Comparison of ENCODE assay signal across 9 cellular contexts in the genomic region with DNA sequence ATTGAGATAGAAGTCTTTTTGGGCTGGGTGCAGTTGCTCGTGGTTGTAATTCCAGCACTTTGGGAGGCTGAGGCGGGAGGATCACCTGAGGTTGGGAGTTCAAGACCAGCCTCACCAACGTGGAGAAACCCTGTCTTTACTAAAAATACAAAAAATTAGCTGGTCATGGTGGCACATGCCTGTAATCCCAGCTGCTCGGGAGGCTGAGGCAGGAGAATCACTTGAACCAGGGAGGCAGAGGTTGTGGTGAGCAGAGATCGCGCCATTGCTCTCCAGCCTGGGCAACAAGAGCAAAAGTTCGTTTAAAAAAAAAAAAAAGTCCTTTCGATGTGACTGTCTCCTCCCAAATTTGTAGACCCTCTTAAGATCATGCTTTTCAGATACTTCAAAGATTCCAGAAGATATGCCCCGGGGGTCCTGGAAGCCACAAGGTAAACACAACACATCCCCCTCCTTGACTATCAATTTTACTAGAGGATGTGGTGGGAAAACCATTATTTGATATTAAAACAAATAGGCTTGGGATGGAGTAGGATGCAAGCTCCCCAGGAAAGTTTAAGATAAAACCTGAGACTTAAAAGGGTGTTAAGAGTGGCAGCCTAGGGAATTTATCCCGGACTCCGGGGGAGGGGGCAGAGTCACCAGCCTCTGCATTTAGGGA. TPM values are rescaled to one million over a fixed set of nuclear protein-coding genes. Genes with fewer than 3 reads are reported as not detected.
A peak's percentile ranks its signal among the peaks of the same experiment; 100 is the strongest.
DNase-seq lines count a peak whose midpoint lies in the region; ATAC-seq and TF ChIP-seq lines count a peak whose summit lies in the region.
"Not testable (repeated sequence)": the region's sequence is repeated elsewhere in the genome, so short reads cannot be mapped to it uniquely, and the experiment has no call there.
"Had no signal": no experiment of that assay in that cellular context is flagged by ENCODE, and none has a peak within 500 bp of the region (broad histone marks: within the 10 kb centered on the region; RNA-seq: fewer than 3 reads in every experiment).

No MANE protein-coding gene starts in this region.

- H3K9me3 ChIP-seq in CD4-positive, alpha-beta T cell (ENCODE audit: control insufficient read depth, low read length); Peyer's patch; body of pancreas; esophagus muscularis mucosa; iPS-18c (ENCODE audit: control insufficient read depth, insufficient read depth, low read length); upper lobe of left lung: not testable (repeated sequence)

- not testable (repeated sequence) for TF ChIP-seq POLR2A in Peyer's patch (IDR thresholded peaks at IDR 0.05); body of pancreas (IDR thresholded peaks at IDR 0.05); esophagus muscularis mucosa (IDR thresholded peaks at IDR 0.05; ENCODE audit: low read depth); upper lobe of left lung (IDR thresholded peaks at IDR 0.05)

- H3K27ac ChIP-seq in CD4-positive, alpha-beta T cell (ENCODE audit: low read depth, low read length), result not testable (repeated sequence)
- peak overlapping the region; percentile 65 to 96 (median 92) for H3K27ac ChIP-seq in Peyer's patch
- H3K27ac ChIP-seq in body of pancreas, result peak overlapping the region; percentile 81 to 97 (median 94)
- H3K27ac ChIP-seq in esophagus muscularis mucosa (replicated peaks in 1 of 4), result peak overlapping the region; percentile 85 to 92 (median 87)
- H3K27ac ChIP-seq in upper lobe of left lung, result peak overlapping the region; percentile 86 to 91 (median 88)

- H3K4me1 ChIP-seq in Peyer's patch (peaks cover 0 to 40% (median 1%) of the 10 kb centered on the region in 4 donors), body of pancreas (peaks cover 51% of the 10 kb centered on the region), esophagus muscularis mucosa (peaks cover 20 to 46% (median 38%) of the 10 kb centered on the region in 4 donors), upper lobe of left lung (peaks cover 13 to 43% (median 29%) of the 10 kb centered on the region in 4 donors)

- not testable (repeated sequence) for H3K36me3 Mint-ChIP-seq in CD4-positive, alpha-beta T cell (ENCODE audit: low read depth)
- peaks cover 0 to 34% of the 10 kb centered on the region in 2 donors for H3K36me3 Mint-ChIP-seq in naive B cell

- H3K4me3 Mint-ChIP-seq in CD4-positive, alpha-beta T cell, result peak overlapping the region; percentile 4
- H3K4me3 Mint-ChIP-seq in naive B cell, result peak overlapping the region; percentile 9 to 87 (median 66)

- intact Hi-C loops in CD4-positive, alpha-beta T cell (cut with DNase I, micrococcal nuclease); body of pancreas (cut with DNase I); esophagus muscularis mucosa (cut with DNase I): not testable (repeated sequence)

- not testable (repeated sequence) for TF ChIP-seq CTCF in CD4-positive, alpha-beta T cell (IDR thresholded peaks at IDR 0.05); Peyer's patch (IDR thresholded peaks at IDR 0.05); body of pancreas (IDR thresholded peaks at IDR 0.05); esophagus muscularis mucosa (IDR thresholded peaks at IDR 0.05); upper lobe of left lung (IDR thresholded peaks at IDR 0.05)

- not testable (repeated sequence) for TF ChIP-seq EP300 in esophagus muscularis mucosa (IDR thresholded peaks at IDR 0.05); upper lobe of left lung (IDR thresholded peaks at IDR 0.05)

- peaks cover 34% of the 10 kb centered on the region for H3K27me3 Mint-ChIP-seq in CD4-positive, alpha-beta T cell
- H3K27me3 Mint-ChIP-seq in naive B cell, result peaks cover 28 to 41% (median 38%) of the 10 kb centered on the region in 3 donors

- H3K4me1 Mint-ChIP-seq in CD4-positive, alpha-beta T cell (ENCODE audit: low read depth), result not testable (repeated sequence)
- H3K4me1 Mint-ChIP-seq in naive B cell, result peaks cover 10 to 25% (median 25%) of the 10 kb centered on the region in 3 donors

- peaks cover 33% of the 10 kb centered on the region for H3K27me3 ChIP-seq in CD4-positive, alpha-beta T cell (ENCODE audit: control insufficient read depth, insufficient read depth, low read length)
- H3K27me3 ChIP-seq in Peyer's patch, body of pancreas, esophagus muscularis mucosa, upper lobe of left lung: not testable (repeated sequence)

- H3K27ac Mint-ChIP-seq in CD4-positive, alpha-beta T cell; naive B cell: not testable (repeated sequence)

- POLR2A ChIA-PET in CD4-positive, alpha-beta T cell (lab: Charles Lee), result interaction anchor here (1.0 kb wide), 1 partner anchor 26 kb away, joined by 3 read pairs; no protein-coding TSS in a partner anchor

- not testable (repeated sequence) for H3K9me3 Mint-ChIP-seq in CD4-positive, alpha-beta T cell; naive B cell

- not testable (repeated sequence) for DNase-seq in CD4-positive, alpha-beta T cell; Peyer's patch; body of pancreas; esophagus muscularis mucosa (ENCODE audit: extremely low spot score); naive B cell; skeletal muscle cell (ENCODE audit: low read depth); upper lobe of left lung

- CTCF ChIA-PET in CD4-positive, alpha-beta T cell (lab: Charles Lee), result not testable (repeated sequence)

- ATAC-seq in CD4-positive, alpha-beta T cell (ENCODE audit: poor library complexity); body of pancreas; naive B cell (ENCODE audit: low read depth in 2 of 2); upper lobe of left lung (ENCODE audit: low FRiP score in 2 of 2): not testable (repeated sequence)

- 43 to 49% methylated on average over 11 of the region's 11 CpGs for WGBS in body of pancreas, 2 donors
- 48% methylated on average over 11 of the region's 11 CpGs for WGBS in esophagus muscularis mucosa
- 48 to 52% methylated on average over 11 of the region's 11 CpGs for WGBS in upper lobe of left lung, 2 donors

- not testable (repeated sequence) for H3K36me3 ChIP-seq in Peyer's patch; body of pancreas (replicated peaks in 1 of 2; ENCODE audit: insufficient read depth in 1 of 2, low read depth in 2 of 2); esophagus muscularis mucosa; upper lobe of left lung

- H3K4me3 ChIP-seq in Peyer's patch, result peak overlapping the region; percentile 40 to 88 (median 68)
- peak overlapping the region; percentile 90 to 96 for H3K4me3 ChIP-seq in body of pancreas
- peak overlapping the region; percentile 93 to 99 (median 97) for H3K4me3 ChIP-seq in esophagus muscularis mucosa
- H3K4me3 ChIP-seq in iPS-18c (ENCODE audit: insufficient read depth, low read depth, low read length), result peak overlapping the region; percentile 86
- peak overlapping the region; percentile 87 for H3K4me3 ChIP-seq in skeletal muscle cell (ENCODE audit: low read depth, low read length)
- H3K4me3 ChIP-seq in upper lobe of left lung, result peak overlapping the region; percentile 65 to 94 (median 88)

RNA-seq across cellular contexts. Expression of gene ERBB2, which starts 0.6 kb away (rescaled TPM):
- total RNA-seq in CD4-positive, alpha-beta T cell, result 1 to 10 TPM; 2.4 to 4.6 TPM
- total RNA-seq in Peyer's patch, result 100 to 1,000 TPM; 104 to 339 (median 247) TPM
- total RNA-seq in body of pancreas, result 10 to 100 TPM; 52.4 to 65.3 TPM
- total RNA-seq in esophagus muscularis mucosa, result 10 to 100 TPM; 36.8 to 67.7 (median 57.7) TPM
- 1 to 10 TPM in 3 of 6 donors, under 1 TPM in 3; 0.20 to 3.0 (median 1.1) TPM for polyA plus RNA-seq in naive B cell (ENCODE audit: low read depth in 6 of 6)
- 100 to 1,000 TPM in 4 of 6 donors, 10 to 100 TPM in 2; 88.6 to 126 (median 112) TPM for total RNA-seq in upper lobe of left lung

RNA-seq across cellular contexts. Expression of gene PGAP3, which starts 11.4 kb away (rescaled TPM):
- 10 to 100 TPM; 26.1 to 30.7 TPM for total RNA-seq in CD4-positive, alpha-beta T cell
- total RNA-seq in Peyer's patch, result 10 to 100 TPM; 15.7 to 72.3 (median 65.1) TPM
- total RNA-seq in body of pancreas, result 10 to 100 TPM; 13.8 to 33.2 TPM
- 1 to 10 TPM; 6.2 to 9.4 (median 8.5) TPM for total RNA-seq in esophagus muscularis mucosa
- polyA plus RNA-seq in naive B cell (ENCODE audit: low read depth in 6 of 6), result 10 to 100 TPM in 2 of 6 donors, 1 to 10 TPM in 4; 7.2 to 18.2 (median 9.1) TPM
- 10 to 100 TPM; 15.2 to 64.0 (median 27.9) TPM for total RNA-seq in upper lobe of left lung

RNA-seq across cellular contexts. Expression of gene PNMT, which starts 31.0 kb away (rescaled TPM):
- total RNA-seq in CD4-positive, alpha-beta T cell, result under 1 TPM in 1 of 2 experiments, not detected in 1; 0.47 TPM
- total RNA-seq in Peyer's patch (10 to 100 TPM in 1 of 4 donors, 1 to 10 TPM in 3; 1.4 to 28.1 (median 1.8) TPM), body of pancreas (1 to 10 TPM; 1.3 to 2.6 TPM), esophagus muscularis mucosa (10 to 100 TPM in 3 of 4 donors, 1 to 10 TPM in 1; 9.4 to 14.3 (median 10.6) TPM), upper lobe of left lung (10 to 100 TPM in 3 of 6 donors, 1 to 10 TPM in 3; 3.1 to 21.3 (median 7.0) TPM)
- polyA plus RNA-seq in naive B cell (ENCODE audit: low read depth in 6 of 6), result not detected
- total RNA-seq: Daoy had no signal

RNA-seq across cellular contexts. Expression of gene MIEN1, which starts 31.0 kb away (rescaled TPM):
- 10 to 100 TPM; 31.5 to 32.3 TPM for total RNA-seq in CD4-positive, alpha-beta T cell
- total RNA-seq in Peyer's patch (10 to 100 TPM; 44.6 to 74.9 (median 57.9) TPM), body of pancreas (10 to 100 TPM; 79.1 to 98.2 TPM), esophagus muscularis mucosa (10 to 100 TPM; 47.0 to 57.3 (median 52.7) TPM), upper lobe of left lung (10 to 100 TPM; 26.2 to 54.1 (median 43.2) TPM)
- 100 to 1,000 TPM in 5 of 6 donors, 10 to 100 TPM in 1; 99.3 to 135 (median 123) TPM for polyA plus RNA-seq in naive B cell (ENCODE audit: low read depth in 6 of 6)

RNA-seq across cellular contexts. Expression of gene TCAP, which starts 34.1 kb away (rescaled TPM):
- total RNA-seq in CD4-positive, alpha-beta T cell, result 1 to 10 TPM; 6.4 TPM
- total RNA-seq in Peyer's patch, result 1 to 10 TPM in 2 of 4 donors, under 1 TPM in 1, not detected in 1; 0.53 to 1.9 (median 1.1) TPM
- total RNA-seq in body of pancreas, result under 1 TPM in 1 of 2 donors, not detected in 1; 0.26 TPM
- 1 to 10 TPM in 3 of 4 donors, under 1 TPM in 1; 0.99 to 2.1 (median 1.3) TPM for total RNA-seq in esophagus muscularis mucosa
- under 1 TPM in 3 of 6 donors, not detected in 3; 0.12 to 0.25 (median 0.24) TPM for polyA plus RNA-seq in naive B cell (ENCODE audit: low read depth in 6 of 6)
- 1 to 10 TPM in 5 of 6 donors, under 1 TPM in 1; 0.39 to 4.2 (median 2.5) TPM for total RNA-seq in upper lobe of left lung
- total RNA-seq: Daoy had no signal

Comparison
In these comparisons a context has a peak if more than half of its experiments do, and no peak if none do; other contexts are left out.
1. RNA of gene ERBB2, which starts 0.6 kb away (total RNA-seq): 104 to 339 TPM in Peyer's patch, 88.6 to 126 TPM in upper lobe of left lung, 52.4 to 65.3 TPM in body of pancreas and 36.8 to 67.7 TPM in esophagus muscularis mucosa; 2.4 to 4.6 TPM in CD4-positive, alpha-beta T cell; every median in the first group is over 4 times any median in the second.
2. Peak in every context shown above with its lines, with median percentiles within 50 percentile points of each other: H3K4me3 ChIP-seq.